20 cellular contexts compared by ENCODE assay signal in genomic region chr22:47041201-47042115, GRCh38.
DNase-seq lines count a peak whose midpoint lies in the region; ATAC-seq, FAIRE-seq and TF ChIP-seq lines count a peak whose summit lies in the region.
"Had no signal": no experiment of that assay in that cellular context is flagged by ENCODE, and none has a peak within 500 bp of the region (broad histone marks: within the 10 kb centered on the region; RNA-seq: fewer than 3 reads in every experiment).

No MANE protein-coding gene starts in this region.

- H3K36me3 ChIP-seq in kidney (ENCODE audit: control insufficient read depth in 1 of 2, insufficient read depth in 2 of 2, low read length in 2 of 2): no peaks in the 10 kb centered on the region
- H3K36me3 ChIP-seq in spleen: peaks cover 0 to 49% (median 17%) of the 10 kb centered on the region in 6 donors
- H3K36me3 ChIP-seq in MM.1S (replicated peaks; ENCODE audit: insufficient read depth, low read length): no peaks in the 10 kb centered on the region

- no peak overlapping the region for H3K4me2 ChIP-seq in MM.1S (ENCODE audit: low read depth, low read length)
- H3K4me2 ChIP-seq: BLaER1 had no signal

- no peak overlapping the region for H3K27ac ChIP-seq in kidney (ENCODE audit: low read depth in 2 of 2, low read length in 2 of 2)
- no peak overlapping the region for H3K27ac ChIP-seq in spleen
- no peak overlapping the region for H3K27ac ChIP-seq in MM.1S (ENCODE audit: low read length)
- H3K27ac ChIP-seq: BLaER1 had no signal

- no peak for DNase-seq in activated naive CD4-positive, alpha-beta T cell treated with anti-CD3 and anti-CD28 coated beads, Interleukin-2, amount 50 U/mL, for 72 hours (ENCODE audit: low spot score in 2 of 2)
- no peak for DNase-seq in activated naive CD4-positive, alpha-beta T cell (lab: John Stamatoyannopoulos, UW)
- DNase-seq in chondrocyte (ENCODE audit: low spot score) (peak; percentile 64), kidney (peak; percentile 62), spleen (peak; percentile 44), MM.1S (no peak), HT-29 (ENCODE audit: low spot score) (no peak)
- DNase-seq: CD8-positive, alpha-beta T cell; KBM-7; NCI-H1048; NCI-H1436 treated with DMSO at 0.1 percent for 48 hours; NCI-H2029 treated with DMSO at 0.1 percent for 48 hours; NCI-H2171 treated with DMSO at 0.1 percent for 48 hours; NCI-H748 treated with DMSO at 0.1 percent for 48 hours; RPMI8226 had no signal

- H3K4me1 Mint-ChIP-seq in chondrocyte (ENCODE audit: low read depth): peaks cover 5% of the 10 kb centered on the region

- H3K79me2 ChIP-seq in MM.1S (ENCODE audit: low read length): no peaks in the 10 kb centered on the region

- H3K36me3 Mint-ChIP-seq in activated naive CD4-positive, alpha-beta T cell treated with anti-CD3 and anti-CD28 coated beads, Interleukin-2, amount 50 U/mL, for 72 hours: no peaks in the 10 kb centered on the region
- no peaks in the 10 kb centered on the region for H3K36me3 Mint-ChIP-seq in chondrocyte (ENCODE audit: low read depth)

- intact Hi-C loops in kidney (cut with DNase I): no loop called here
- intact Hi-C loops in spleen (cut with DNase I; ENCODE audit: low total_unique reads): no loop called here

- no peak overlapping the region for H3K4me3 Mint-ChIP-seq in chondrocyte (ENCODE audit: unreplicated experiment)
- H3K4me3 Mint-ChIP-seq: CD8-positive, alpha-beta T cell had no signal

- no peak for ATAC-seq in activated naive CD4-positive, alpha-beta T cell treated with anti-CD3 and anti-CD28 coated beads, Interleukin-2, amount 50 U/mL, for 72 hours
- ATAC-seq in GM21360 (IDR thresholded peaks at IDR 0.05; ENCODE audit: unreplicated experiment): no peak
- ATAC-seq: CD8-positive, alpha-beta T cell had no signal

- H3K9me3 ChIP-seq in kidney (ENCODE audit: control insufficient read depth in 1 of 2, low read length in 2 of 2) (no peaks in the 10 kb centered on the region), spleen (no peaks in the 10 kb centered on the region), MM.1S (replicated peaks; ENCODE audit: insufficient read depth, low read length) (no peaks in the 10 kb centered on the region)
- H3K9me3 ChIP-seq: BLaER1 had no signal

- FAIRE-seq in kidney (lab: Jason Lieb, UNC): no peak
- FAIRE-seq: A204.1, GM19239, H54 had no signal

- peak overlapping the region; percentile 9 to 23 for H3K27ac Mint-ChIP-seq in activated naive CD4-positive, alpha-beta T cell treated with anti-CD3 and anti-CD28 coated beads, Interleukin-2, amount 50 U/mL, for 72 hours
- H3K27ac Mint-ChIP-seq in chondrocyte (ENCODE audit: unreplicated experiment): no peak overlapping the region
- H3K27ac Mint-ChIP-seq: CD8-positive, alpha-beta T cell had no signal

- no peaks in the 10 kb centered on the region for H3K9me3 Mint-ChIP-seq in activated naive CD4-positive, alpha-beta T cell treated with anti-CD3 and anti-CD28 coated beads, Interleukin-2, amount 50 U/mL, for 72 hours
- H3K9me3 Mint-ChIP-seq in chondrocyte (ENCODE audit: low read depth): no peaks in the 10 kb centered on the region
- H3K9me3 Mint-ChIP-seq: CD8-positive, alpha-beta T cell had no signal

- WGBS in spleen, 5 donors: 93 to 95% (median 94%) methylated on average over 27 to 29 of the region's 29 CpGs

- no peak overlapping the region for H3K4me3 ChIP-seq in kidney (ENCODE audit: low read length in 2 of 2)
- H3K4me3 ChIP-seq in spleen: no peak overlapping the region
- H3K4me3 ChIP-seq in MM.1S (ENCODE audit: low read length): no peak overlapping the region
- H3K4me3 ChIP-seq: BLaER1 had no signal

- TF ChIP-seq CTCF in chondrocyte (IDR thresholded peaks at IDR 0.05) (no peak), kidney (IDR thresholded peaks at IDR 0.05; ENCODE audit: borderline replicate concordance, extremely low read depth, insufficient read depth) (no peak), spleen (IDR thresholded peaks at IDR 0.05 in 8 of 11, conservative IDR thresholded peaks at IDR 0.05 in 3 of 11) (no peak), MM.1S (IDR thresholded peaks at IDR 0.05; ENCODE audit: low read length) (no peak)

- no peaks in the 10 kb centered on the region for H3K27me3 Mint-ChIP-seq in chondrocyte (ENCODE audit: low read depth)

- TF ChIP-seq POLR2A in spleen (IDR thresholded peaks at IDR 0.05): no peak

- peaks cover 0 to 15% of the 10 kb centered on the region in 2 donors for H3K4me1 ChIP-seq in kidney (ENCODE audit: control insufficient read depth in 1 of 2, insufficient read depth in 1 of 2, low read depth in 1 of 2, low read length in 2 of 2)
- peaks cover 0 to 34% (median 12%) of the 10 kb centered on the region in 6 donors for H3K4me1 ChIP-seq in spleen
- H3K4me1 ChIP-seq in MM.1S (ENCODE audit: low read length): no peaks in the 10 kb centered on the region

- H4K20me1 ChIP-seq in MM.1S (ENCODE audit: insufficient read depth, low read length): no peaks in the 10 kb centered on the region

- H3F3A ChIP-seq in MM.1S (ENCODE audit: insufficient read depth, low read length): no peaks in the 10 kb centered on the region

- no peak overlapping the region for H2AFZ ChIP-seq in MM.1S (ENCODE audit: low read length)

- no peak overlapping the region for H3K9ac ChIP-seq in kidney (ENCODE audit: low read length in 2 of 2)
- no peak overlapping the region for H3K9ac ChIP-seq in MM.1S (ENCODE audit: low read length)
- H3K9ac ChIP-seq: BLaER1 had no signal

- H3K9me2 ChIP-seq in MM.1S (replicated peaks; ENCODE audit: insufficient read depth, low read length): no peaks in the 10 kb centered on the region

- H3K27me3 ChIP-seq in spleen (replicated peaks in 1 of 7) (no peaks in the 10 kb centered on the region), MM.1S (replicated peaks; ENCODE audit: insufficient read depth, low read length) (no peaks in the 10 kb centered on the region)
- H3K27me3 ChIP-seq: BLaER1 had no signal

Comparison
In these comparisons a context has a peak if more than half of its experiments do, and no peak if none do; other contexts are left out.
1. DNase-seq: peak in chondrocyte (single experiment), kidney (single experiment) and spleen (single experiment); none in activated naive CD4-positive, alpha-beta T cell treated with anti-CD3 and anti-CD28 coated beads, Interleukin-2, amount 50 U/mL, for 72 hours (0 of 2), activated naive CD4-positive, alpha-beta T cell (0 of 4), MM.1S (single experiment) and HT-29 (single experiment).